ENCODE assay signal across 33 cellular contexts in genomic region chr14:85597701-85598100, GRCh38.
"Had no signal": no experiment of that assay in that cellular context is flagged by ENCODE, and none has a peak within 500 bp of the region (broad histone marks: within the 10 kb centered on the region; RNA-seq: fewer than 3 reads in every experiment).

No MANE protein-coding gene starts in this region.

- H3K9me3 Mint-ChIP-seq: activated CD4-positive, alpha-beta memory T cell treated with anti-CD3 and anti-CD28 coated beads for 36 hours; mesothelial cell of epicardium; neural crest cell had no signal

- H3K4me1 ChIP-seq: colonic mucosa, esophagus squamous epithelium, foreskin keratinocyte, prostate gland, stomach, upper lobe of left lung, vagina had no signal

- H3K4me3 ChIP-seq: colonic mucosa, esophagus squamous epithelium, hepatocyte, pancreas, prostate gland, stomach, thyroid gland, upper lobe of left lung, vagina had no signal

- ATAC-seq: foreskin keratinocyte; left cardiac atrium; left ventricle myocardium superior; naive thymus-derived CD4-positive, alpha-beta T cell; pancreas; sciatic nerve; stimulated activated naive B cell treated with anti-CD40 and anti-IgM and Interleukin-4, amounts not matched to agents 10 μg/mL and 1 μg/mL and 100 μg/mL, for 72 hours had no signal

- H3K9me3 ChIP-seq: colonic mucosa, esophagus squamous epithelium, pancreas, prostate gland, stomach, thyroid gland, upper lobe of left lung, vagina had no signal

- H2AFZ ChIP-seq: hepatocyte had no signal

- H3K27ac ChIP-seq: colonic mucosa, epithelial cell of prostate, esophagus squamous epithelium, foreskin keratinocyte, hepatocyte, pancreas, prostate gland, stomach, thyroid gland, upper lobe of left lung, vagina, VCaP had no signal

- H3K27ac Mint-ChIP-seq: activated CD4-positive, alpha-beta memory T cell treated with anti-CD3 and anti-CD28 coated beads for 36 hours; activated naive CD4-positive, alpha-beta T cell treated with anti-CD3 and anti-CD28 coated beads, Interleukin-2, amount 10 ng/mL, durations not matched to agents 7 days and 5 days; activated T-cell treated with anti-CD3 and anti-CD28 coated beads, Interleukin-2, amount 50 U/mL, for 24 hours; mesothelial cell of epicardium; naive thymus-derived CD4-positive, alpha-beta T cell; stimulated activated naive B cell treated with anti-CD40 and anti-IgM and Interleukin-4, amounts not matched to agents 10 μg/mL and 1 μg/mL and 100 μg/mL, for 72 hours had no signal

- DNase-seq: activated CD4-positive, alpha-beta memory T cell treated with anti-CD3 and anti-CD28 coated beads for 36 hours; activated CD4-positive, alpha-beta T cell treated with anti-CD3 and anti-CD28 coated beads for 48 hours; activated CD8-positive, alpha-beta memory T cell treated with anti-CD3 and anti-CD28 coated beads, Interleukin-2, amount 50 U/mL, for 48 hours; activated gamma-delta T cell; activated naive CD4-positive, alpha-beta T cell treated with anti-CD3 and anti-CD28 coated beads, Interleukin-2, amount 10 ng/mL, durations not matched to agents 7 days and 5 days; activated T-cell treated with anti-CD3 and anti-CD28 coated beads, Interleukin-2, amount 50 U/mL, for 24 hours; cerebellar nuclear complex; colonic mucosa; effector CD8-positive, alpha-beta T cell; esophagus squamous epithelium; foreskin keratinocyte; islet precursor cell; left cardiac atrium; left ventricle myocardium superior; naive thymus-derived CD4-positive, alpha-beta T cell; nucleus accumbens; pancreas; retina; stimulated activated CD4-positive, alpha-beta T cell treated with anti-CD3 and anti-CD28 coated beads, Interleukin-15, amount 100 ng/mL, for 24 hours; stimulated activated CD4-positive, alpha-beta T cell treated with anti-CD3 and anti-CD28 coated beads, Interleukin-2, amount 100 ng/mL, for 24 hours; stimulated activated naive B cell treated with anti-CD40 and anti-IgM and Interleukin-4, amounts not matched to agents 10 μg/mL and 1 μg/mL and 100 μg/mL, for 72 hours; stomach; T-helper 1 cell; thyroid gland; upper lobe of left lung had no signal

- H3K36me3 Mint-ChIP-seq: activated CD4-positive, alpha-beta memory T cell treated with anti-CD3 and anti-CD28 coated beads for 36 hours; activated naive CD4-positive, alpha-beta T cell treated with anti-CD3 and anti-CD28 coated beads, Interleukin-2, amount 10 ng/mL, durations not matched to agents 7 days and 5 days; naive thymus-derived CD4-positive, alpha-beta T cell; stimulated activated naive B cell treated with anti-CD40 and anti-IgM and Interleukin-4, amounts not matched to agents 10 μg/mL and 1 μg/mL and 100 μg/mL, for 72 hours had no signal

- H3K36me3 ChIP-seq: colonic mucosa, esophagus squamous epithelium, pancreas, prostate gland, stomach, thyroid gland, upper lobe of left lung, vagina had no signal

- H3K27me3 ChIP-seq: colonic mucosa, esophagus squamous epithelium, foreskin keratinocyte, hepatocyte, pancreas, stomach, thyroid gland, upper lobe of left lung, vagina had no signal

- H3K4me2 ChIP-seq: hepatocyte had no signal
